Comparison of ENCODE assay signal across 1 cellular context in the genomic region with DNA sequence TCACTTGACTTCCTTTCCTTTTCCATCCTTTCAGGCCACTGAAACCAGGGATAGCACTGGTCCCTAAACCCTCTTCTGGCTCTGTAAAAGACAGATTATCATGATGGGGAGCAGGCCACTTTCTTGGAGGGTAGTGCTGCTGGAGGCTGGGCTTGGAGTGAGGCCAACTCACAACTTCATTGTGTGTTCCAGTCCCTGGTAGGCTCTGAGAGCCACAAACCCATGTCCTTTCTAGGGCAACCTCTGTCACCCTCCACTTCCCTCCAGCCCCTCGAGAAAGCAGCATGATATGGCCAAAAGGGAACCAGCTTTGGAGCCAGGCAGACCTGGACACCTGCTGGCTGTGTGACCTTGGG.
TF ChIP-seq lines count a peak whose summit lies in the region.

No MANE protein-coding gene starts in this region.

TF ChIP-seq in IMR-90, 13 proteins besides CTCF, POLR2A, EP300 and RAD21:
- TF ChIP-seq MAFK (IDR thresholded peaks at IDR 0.05; ENCODE audit: low read depth, low read length) (no peak), BHLHE40 (IDR thresholded peaks at IDR 0.05; ENCODE audit: low read depth, low read length) (no peak), SMC3 (IDR thresholded peaks at IDR 0.05; ENCODE audit: low read depth, low read length) (no peak), MAZ (IDR thresholded peaks at IDR 0.05; ENCODE audit: borderline replicate concordance, low read depth, low read length) (no peak)
- TF ChIP-seq, protein P1, sequence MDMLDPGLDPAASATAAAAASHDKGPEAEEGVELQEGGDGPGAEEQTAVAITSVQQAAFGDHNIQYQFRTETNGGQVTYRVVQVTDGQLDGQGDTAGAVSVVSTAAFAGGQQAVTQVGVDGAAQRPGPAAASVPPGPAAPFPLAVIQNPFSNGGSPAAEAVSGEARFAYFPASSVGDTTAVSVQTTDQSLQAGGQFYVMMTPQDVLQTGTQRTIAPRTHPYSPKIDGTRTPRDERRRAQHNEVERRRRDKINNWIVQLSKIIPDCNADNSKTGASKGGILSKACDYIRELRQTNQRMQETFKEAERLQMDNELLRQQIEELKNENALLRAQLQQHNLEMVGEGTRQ (IDR thresholded peaks at IDR 0.05; ENCODE audit: low read depth, low read length): no peak
